In genomic region chr20:25992146-25992545, GRCh38 we compare ENCODE assay signal across 17 cellular contexts.
DNase-seq lines count a peak whose midpoint lies in the region; ATAC-seq and TF ChIP-seq lines count a peak whose summit lies in the region.
"Had no signal": no experiment of that assay in that cellular context is flagged by ENCODE, and none has a peak within 500 bp of the region (broad histone marks: within the 10 kb centered on the region; RNA-seq: fewer than 3 reads in every experiment).

No MANE protein-coding gene starts in this region.

- H3F3A ChIP-seq in neural progenitor cell (ENCODE audit: low read depth), result no peaks in the 10 kb centered on the region

- no peak overlapping the region for H3K9ac ChIP-seq in neural progenitor cell

- H3K4me3 Mint-ChIP-seq in neural progenitor cell, result peak overlapping the region; percentile 15
- no peak overlapping the region for H3K4me3 Mint-ChIP-seq in activated CD4-positive, alpha-beta T cell treated with anti-CD3 and anti-CD28 coated beads, Interleukin-2, amount 10 ng/mL, durations not matched to agents 24 days and 14 days
- H3K4me3 Mint-ChIP-seq: CD4-positive, alpha-beta T cell; IgD-negative memory B cell had no signal

- H3K27ac Mint-ChIP-seq in neural progenitor cell, result peak overlapping the region; percentile 4
- H3K27ac Mint-ChIP-seq in activated CD4-positive, alpha-beta T cell treated with anti-CD3 and anti-CD28 coated beads, Interleukin-2, amount 10 ng/mL, durations not matched to agents 24 days and 14 days, result no peak overlapping the region
- H3K27ac Mint-ChIP-seq: CD4-positive, alpha-beta T cell; IgD-negative memory B cell had no signal

- H3K27me3 Mint-ChIP-seq in neural progenitor cell (ENCODE audit: insufficient read depth, low read depth), result peaks cover 11% of the 10 kb centered on the region
- H3K27me3 Mint-ChIP-seq in activated CD4-positive, alpha-beta T cell treated with anti-CD3 and anti-CD28 coated beads, Interleukin-2, amount 10 ng/mL, durations not matched to agents 24 days and 14 days, result peaks cover 5% of the 10 kb centered on the region

- H3K27me3 ChIP-seq in WERI-Rb-1 (ENCODE audit: insufficient read depth, low read depth, severe bottlenecking) (no peaks in the 10 kb centered on the region), neural progenitor cell (no peaks in the 10 kb centered on the region)

- peaks cover 13% of the 10 kb centered on the region for H3K4me1 ChIP-seq in neural progenitor cell
- H3K4me1 ChIP-seq: HAP-1 had no signal

- H3K27ac ChIP-seq in WERI-Rb-1 (peak overlapping the region; percentile 57), neural progenitor cell (peak overlapping the region; percentile 58)
- H3K27ac ChIP-seq: C4-2B had no signal

- H3K36me3 Mint-ChIP-seq in neural progenitor cell, result no peaks in the 10 kb centered on the region
- no peaks in the 10 kb centered on the region for H3K36me3 Mint-ChIP-seq in activated CD4-positive, alpha-beta T cell treated with anti-CD3 and anti-CD28 coated beads, Interleukin-2, amount 10 ng/mL, durations not matched to agents 24 days and 14 days (ENCODE audit: low read depth)
- H3K36me3 Mint-ChIP-seq: IgD-negative memory B cell had no signal

- H3K79me2 ChIP-seq in neural progenitor cell (ENCODE audit: low read depth), result no peaks in the 10 kb centered on the region

- H2AFZ ChIP-seq in neural progenitor cell (replicated peaks), result no peak overlapping the region

- intact Hi-C loops in activated CD4-positive, alpha-beta T cell treated with anti-CD3 and anti-CD28 coated beads, Interleukin-2, amount 10 ng/mL, durations not matched to agents 24 days and 14 days (cut with micrococcal nuclease), result no loop called here

- peaks cover 6% of the 10 kb centered on the region for H3K4me1 Mint-ChIP-seq in neural progenitor cell
- peaks cover 5% of the 10 kb centered on the region for H3K4me1 Mint-ChIP-seq in activated CD4-positive, alpha-beta T cell treated with anti-CD3 and anti-CD28 coated beads, Interleukin-2, amount 10 ng/mL, durations not matched to agents 24 days and 14 days

- H4K20me1 ChIP-seq in neural progenitor cell (ENCODE audit: low read depth), result no peaks in the 10 kb centered on the region

- H3K36me3 ChIP-seq in WERI-Rb-1 (no peaks in the 10 kb centered on the region), neural progenitor cell (no peaks in the 10 kb centered on the region)
- H3K36me3 ChIP-seq: HAP-1 had no signal

- TF ChIP-seq CTCF in WERI-Rb-1 (IDR thresholded peaks at IDR 0.05; ENCODE audit: low read depth, low read length) (no peak), neural progenitor cell (IDR thresholded peaks at IDR 0.05) (no peak)

- H3K9me3 ChIP-seq in WERI-Rb-1 (ENCODE audit: severe bottlenecking), result no peaks in the 10 kb centered on the region
- H3K9me3 ChIP-seq in neural progenitor cell (ENCODE audit: low read depth), result no peaks in the 10 kb centered on the region
- H3K9me3 ChIP-seq: HAP-1 had no signal

- peak overlapping the region; percentile 66 for H3K4me2 ChIP-seq in neural progenitor cell

- no peak for ATAC-seq in HG03439 (IDR thresholded peaks at IDR 0.05; ENCODE audit: unreplicated experiment)
- ATAC-seq: GM12878, HepG2 had no signal

- H3K4me3 ChIP-seq in WERI-Rb-1 (ENCODE audit: low read depth, low read length), result peak overlapping the region; percentile 57
- no peak overlapping the region for H3K4me3 ChIP-seq in neural progenitor cell
- H3K4me3 ChIP-seq: GM12878, HAP-1 had no signal

- DNase-seq in ELF-1 (ENCODE audit: low read depth, low spot score) (peak; percentile 85), WERI-Rb-1 (peak; percentile 47), neural progenitor cell (ENCODE audit: low spot score) (peak; percentile 18), NCI-H226 (no peak)
- DNase-seq in activated CD4-positive, alpha-beta T cell treated with anti-CD3 and anti-CD28 coated beads, Interleukin-2, amount 10 ng/mL, durations not matched to agents 24 days and 14 days, result no peak
- DNase-seq: ACHN; AML-193; CD4-positive, alpha-beta T cell; DMS153; DMS79; KBM-7 had no signal

- peaks cover 24% of the 10 kb centered on the region for H3K9me3 Mint-ChIP-seq in neural progenitor cell
- no peaks in the 10 kb centered on the region for H3K9me3 Mint-ChIP-seq in activated CD4-positive, alpha-beta T cell treated with anti-CD3 and anti-CD28 coated beads, Interleukin-2, amount 10 ng/mL, durations not matched to agents 24 days and 14 days
- H3K9me3 Mint-ChIP-seq: CD4-positive, alpha-beta T cell; IgD-negative memory B cell had no signal

Comparison
In these comparisons a context has a peak if more than half of its experiments do, and no peak if none do; other contexts are left out.
1. DNase-seq: peak in ELF-1 (single experiment), WERI-Rb-1 (single experiment) and neural progenitor cell (single experiment); none in activated CD4-positive, alpha-beta T cell treated with anti-CD3 and anti-CD28 coated beads, Interleukin-2, amount 10 ng/mL, durations not matched to agents 24 days and 14 days (single experiment) and NCI-H226 (single experiment).